Comparison of ENCODE assay signal across 11 cellular contexts in the genomic region with DNA sequence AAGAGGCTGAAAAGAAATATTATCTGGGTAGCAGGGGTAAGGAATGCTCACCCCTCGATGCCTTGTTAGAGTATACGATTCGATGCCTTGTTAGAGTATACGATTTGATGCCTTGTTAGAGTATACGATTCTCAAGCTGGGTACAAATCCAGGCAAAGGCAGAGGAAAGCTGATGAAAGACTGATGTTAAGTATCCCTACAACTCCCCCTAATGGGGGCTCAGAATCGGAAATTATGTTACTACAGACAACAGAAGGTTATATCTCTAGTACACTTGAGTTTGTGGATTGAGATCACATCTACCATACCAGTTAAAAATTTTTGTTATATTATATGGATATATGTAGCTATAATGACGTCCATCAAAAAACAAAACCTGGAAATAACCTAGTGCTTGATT. TPM values are rescaled to one million over a fixed set of nuclear protein-coding genes. Genes with fewer than 3 reads are reported as not detected.
DNase-seq lines count a peak whose midpoint lies in the region; ATAC-seq, FAIRE-seq and TF ChIP-seq lines count a peak whose summit lies in the region.
"Had no signal": no experiment of that assay in that cellular context is flagged by ENCODE, and none has a peak within 500 bp of the region (broad histone marks: within the 10 kb centered on the region; RNA-seq: fewer than 3 reads in every experiment).

No MANE protein-coding gene starts in this region.

- H3F3A ChIP-seq in DOHH2 (ENCODE audit: control insufficient read depth, insufficient read depth), result no peaks in the 10 kb centered on the region

- H3K9me2 ChIP-seq in DOHH2 (replicated peaks; ENCODE audit: control insufficient read depth, low read length), result no peaks in the 10 kb centered on the region

- H3K4me1 ChIP-seq in DOHH2 (ENCODE audit: control insufficient read depth, low read length), result peaks cover 14% of the 10 kb centered on the region
- H3K4me1 ChIP-seq in left lung, result no peaks in the 10 kb centered on the region
- H3K4me1 ChIP-seq: SJCRH30 had no signal

- ATAC-seq in HG02870 (IDR thresholded peaks at IDR 0.05; ENCODE audit: unreplicated experiment) (no peak), HG02571 (IDR thresholded peaks at IDR 0.05; ENCODE audit: unreplicated experiment) (no peak), left lung (no peak)

- H3K4me3 ChIP-seq in DOHH2 (ENCODE audit: low read length) (no peak overlapping the region), NB4 (ENCODE audit: low read depth, low read length) (no peak overlapping the region), left lung (no peak overlapping the region)
- H3K4me3 ChIP-seq: SJCRH30 had no signal

- no peak for FAIRE-seq in RCC 7860 (lab: Jason Lieb, UNC)

- no peak overlapping the region; the same call in 1 of the 2 replicates for H3K4me2 ChIP-seq in DOHH2 (ENCODE audit: low read length)

- no peak for TF ChIP-seq POLR2A in NB4 (IDR thresholded peaks at IDR 0.05; ENCODE audit: extremely low read depth, insufficient read length)

- no peaks in the 10 kb centered on the region for H4K20me1 ChIP-seq in DOHH2 (ENCODE audit: control insufficient read depth, insufficient read depth, low read depth, low read length)

- TF ChIP-seq CTCF in DOHH2 (IDR thresholded peaks at IDR 0.05; ENCODE audit: low read depth, low read length, poor library complexity, severe bottlenecking) (peak; percentile 35), NB4 (IDR thresholded peaks at IDR 0.05; ENCODE audit: low read depth, low read length) (peak; percentile 13), left lung (IDR thresholded peaks at IDR 0.05) (no peak)

- DNase-seq in NB4 (ENCODE audit: low read depth), result peak; percentile 54
- DNase-seq in astrocyte of the hippocampus (ENCODE audit: low read depth, low spot score), result peak; percentile 60
- peak; percentile 31 for DNase-seq in medulla oblongata (ENCODE audit: extremely low spot score)
- no peak for DNase-seq in RCC 7860 (ENCODE audit: low spot score)
- DNase-seq in left lung, result no peak
- DNase-seq: NCI-H1048 had no signal

- H3K27ac ChIP-seq in DOHH2 (ENCODE audit: low read depth, low read length) (no peak overlapping the region), left lung (no peak overlapping the region)
- H3K27ac ChIP-seq: neutrophil, SJCRH30 had no signal

- no peaks in the 10 kb centered on the region for H3K27me3 ChIP-seq in DOHH2 (ENCODE audit: control insufficient read depth, low read length)
- no peaks in the 10 kb centered on the region for H3K27me3 ChIP-seq in left lung
- H3K27me3 ChIP-seq: neutrophil, SJCRH30 had no signal

- H3K9me3 ChIP-seq in DOHH2 (ENCODE audit: control insufficient read depth, insufficient read depth, low read length) (no peaks in the 10 kb centered on the region), left lung (no peaks in the 10 kb centered on the region)
- H3K9me3 ChIP-seq: neutrophil, SJCRH30 had no signal

- intact Hi-C loops in left lung (cut with DNase I), result no loop called here

- H3K79me2 ChIP-seq in DOHH2 (ENCODE audit: control insufficient read depth, low read length), result no peaks in the 10 kb centered on the region

- H3K36me3 ChIP-seq in DOHH2 (ENCODE audit: control insufficient read depth, low read length) (no peaks in the 10 kb centered on the region), left lung (no peaks in the 10 kb centered on the region)
- H3K36me3 ChIP-seq: neutrophil had no signal

RNA-seq across cellular contexts. Expression of a gene that starts 4.8 kb away (rescaled TPM):
- total RNA-seq in left lung, result under 1 TPM; 0.17 to 0.18 TPM

RNA-seq across cellular contexts. Expression of a gene that starts 22.7 kb away (rescaled TPM):
- 10 to 100 TPM; 26.9 to 41.5 TPM for total RNA-seq in left lung

RNA-seq across cellular contexts. Expression of a gene that starts 35.7 kb away (rescaled TPM):
- 10 to 100 TPM; 13.5 to 23.7 TPM for total RNA-seq in left lung
- total RNA-seq: SJCRH30 had no signal

Comparison
In these comparisons a context has a peak if more than half of its experiments do, and no peak if none do; other contexts are left out.
1. CTCF ChIP-seq: peak in DOHH2 (single experiment) and NB4 (single experiment); none in left lung (0 of 2).
2. DNase-seq: peak in NB4 (single experiment), astrocyte of the hippocampus (single experiment) and medulla oblongata (single experiment); none in RCC 7860 (single experiment) and left lung (0 of 2).